ENCODE assay signal across 1 cellular context in genomic region chr11:73360743-73361369, GRCh38.
TF ChIP-seq lines count a peak whose summit lies in the region.

No MANE protein-coding gene starts in this region.

TF ChIP-seq in IMR-90, 13 proteins besides CTCF, POLR2A, EP300 and RAD21:
- TF ChIP-seq MAFK (IDR thresholded peaks at IDR 0.05; ENCODE audit: low read depth, low read length) (no peak), MXI1 (IDR thresholded peaks at IDR 0.05; ENCODE audit: borderline replicate concordance, low read depth, low read length) (no peak), SMC3 (IDR thresholded peaks at IDR 0.05; ENCODE audit: low read depth, low read length) (no peak), FOS (IDR thresholded peaks at IDR 0.05; ENCODE audit: low read depth, low read length) (no peak), BHLHE40 (IDR thresholded peaks at IDR 0.05; ENCODE audit: low read depth, low read length) (no peak), NFE2L2 (IDR thresholded peaks at IDR 0.05; ENCODE audit: low read depth, low read length) (no peak), RFX5 (IDR thresholded peaks at IDR 0.05; ENCODE audit: low read depth, low read length) (no peak), CHD1 (IDR thresholded peaks at IDR 0.05; ENCODE audit: low read depth, low read length) (no peak), CEBPB (IDR thresholded peaks at IDR 0.05; ENCODE audit: low read depth, low read length) (no peak), MAZ (IDR thresholded peaks at IDR 0.05; ENCODE audit: borderline replicate concordance, low read depth, low read length) (no peak), RCOR1 (IDR thresholded peaks at IDR 0.05; ENCODE audit: insufficient replicate concordance, low read length) (no peak)
- TF ChIP-seq, protein P1, sequence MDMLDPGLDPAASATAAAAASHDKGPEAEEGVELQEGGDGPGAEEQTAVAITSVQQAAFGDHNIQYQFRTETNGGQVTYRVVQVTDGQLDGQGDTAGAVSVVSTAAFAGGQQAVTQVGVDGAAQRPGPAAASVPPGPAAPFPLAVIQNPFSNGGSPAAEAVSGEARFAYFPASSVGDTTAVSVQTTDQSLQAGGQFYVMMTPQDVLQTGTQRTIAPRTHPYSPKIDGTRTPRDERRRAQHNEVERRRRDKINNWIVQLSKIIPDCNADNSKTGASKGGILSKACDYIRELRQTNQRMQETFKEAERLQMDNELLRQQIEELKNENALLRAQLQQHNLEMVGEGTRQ (IDR thresholded peaks at IDR 0.05; ENCODE audit: low read depth, low read length) = no peak
- TF ChIP-seq, protein P2, sequence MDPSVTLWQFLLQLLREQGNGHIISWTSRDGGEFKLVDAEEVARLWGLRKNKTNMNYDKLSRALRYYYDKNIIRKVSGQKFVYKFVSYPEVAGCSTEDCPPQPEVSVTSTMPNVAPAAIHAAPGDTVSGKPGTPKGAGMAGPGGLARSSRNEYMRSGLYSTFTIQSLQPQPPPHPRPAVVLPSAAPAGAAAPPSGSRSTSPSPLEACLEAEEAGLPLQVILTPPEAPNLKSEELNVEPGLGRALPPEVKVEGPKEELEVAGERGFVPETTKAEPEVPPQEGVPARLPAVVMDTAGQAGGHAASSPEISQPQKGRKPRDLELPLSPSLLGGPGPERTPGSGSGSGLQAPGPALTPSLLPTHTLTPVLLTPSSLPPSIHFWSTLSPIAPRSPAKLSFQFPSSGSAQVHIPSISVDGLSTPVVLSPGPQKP (IDR thresholded peaks at IDR 0.05; ENCODE audit: borderline replicate concordance, low read depth, low read length) = no peak
